In genomic region chr4:84482564-84483563, GRCh38 we compare ENCODE assay signal across 9 cellular contexts. TPM values are rescaled to one million over a fixed set of nuclear protein-coding genes. Genes with fewer than 3 reads are reported as not detected.
DNase-seq lines count a peak whose midpoint lies in the region; ATAC-seq and TF ChIP-seq lines count a peak whose summit lies in the region.
"Had no signal": no experiment of that assay in that cellular context is flagged by ENCODE, and none has a peak within 500 bp of the region (broad histone marks: within the 10 kb centered on the region; RNA-seq: fewer than 3 reads in every experiment).

No MANE protein-coding gene starts in this region.

- TF ChIP-seq CTCF in WTC11 (IDR thresholded peaks at IDR 0.05): peak; percentile 95
- peak; percentile 73 for TF ChIP-seq CTCF in glutamatergic neuron (IDR thresholded peaks at IDR 0.05; ENCODE audit: partially characterized antibody, unreplicated experiment)
- peak; percentile 28 for TF ChIP-seq CTCF in progenitor cell of endocrine pancreas (IDR thresholded peaks at IDR 0.05; ENCODE audit: unreplicated experiment)

- H3K27ac Mint-ChIP-seq in WTC11 (no peak overlapping the region), glutamatergic neuron (ENCODE audit: unreplicated experiment) (no peak overlapping the region), progenitor cell of endocrine pancreas (no peak overlapping the region)

- ATAC-seq in WTC11 (peak; percentile 78), GM19395 (IDR thresholded peaks at IDR 0.05; ENCODE audit: unreplicated experiment) (no peak)

- H3K9me3 Mint-ChIP-seq in WTC11 (no peaks in the 10 kb centered on the region), glutamatergic neuron (ENCODE audit: unreplicated experiment) (peaks cover 5% of the 10 kb centered on the region), progenitor cell of endocrine pancreas (ENCODE audit: low read depth) (peaks cover 3% of the 10 kb centered on the region)

- H3K36me3 Mint-ChIP-seq in WTC11: no peaks in the 10 kb centered on the region
- no peaks in the 10 kb centered on the region for H3K36me3 Mint-ChIP-seq in glutamatergic neuron (ENCODE audit: unreplicated experiment)
- peaks cover 4% of the 10 kb centered on the region for H3K36me3 Mint-ChIP-seq in progenitor cell of endocrine pancreas (ENCODE audit: insufficient read depth)

- CTCF ChIA-PET in WTC11 (lab: Charles Lee): interaction anchor here (0.6 to 9.0 kb wide), 49 partner anchors 9 to 1472 kb away, joined by 3 to 242 read pairs (median 4); partner anchors contain the start of genes COQ2, LIN54 and NKX6-1

- H3K4me3 Mint-ChIP-seq in WTC11 (peak overlapping the region; percentile 79), glutamatergic neuron (ENCODE audit: unreplicated experiment) (peak overlapping the region; percentile 49), progenitor cell of endocrine pancreas (ENCODE audit: low read depth) (no peak overlapping the region)

- POLR2A ChIA-PET in WTC11 (lab: Charles Lee): interaction anchor here (1.7 kb wide), 1 partner anchor 17 kb away, joined by 4 read pairs; the partner anchor contains the start of gene NKX6-1

- H3K27me3 Mint-ChIP-seq in WTC11 (ENCODE audit: low read depth) (peaks cover 100% of the 10 kb centered on the region), glutamatergic neuron (ENCODE audit: unreplicated experiment) (peaks cover 28% of the 10 kb centered on the region), progenitor cell of endocrine pancreas (peaks cover 71% of the 10 kb centered on the region)

- peak; percentile 33 for DNase-seq in DMS53 treated with DMSO at 0.1 percent for 48 hours (lab: John Stamatoyannopoulos, UW; ENCODE audit: unreplicated experiment)
- DNase-seq in WTC11 (ENCODE audit: low spot score): peak; percentile 96
- DNase-seq in glutamatergic neuron: peak; percentile 76
- DNase-seq in progenitor cell of endocrine pancreas (ENCODE audit: low spot score, unreplicated experiment): no peak
- no peak for DNase-seq in NCI-H524 treated with DMSO at 0.1 percent for 48 hours (lab: John Stamatoyannopoulos, UW)
- no peak for DNase-seq in GM19238 (ENCODE audit: insufficient read length, low spot score)
- no peak for DNase-seq in DMS153 treated with DMSO at 0.1 percent for 48 hours (lab: John Stamatoyannopoulos, UW; ENCODE audit: unreplicated experiment)
- DNase-seq: NCI-H774 had no signal

- H3K4me1 Mint-ChIP-seq in WTC11: peaks cover 38% of the 10 kb centered on the region
- H3K4me1 Mint-ChIP-seq in glutamatergic neuron (ENCODE audit: low read depth, unreplicated experiment): peaks cover 5% of the 10 kb centered on the region
- peaks cover 22% of the 10 kb centered on the region for H3K4me1 Mint-ChIP-seq in progenitor cell of endocrine pancreas (ENCODE audit: low read depth)

TF ChIP-seq in WTC11, 78 proteins besides CTCF, POLR2A, EP300 and RAD21 (continues in another document):
- no peak for TF ChIP-seq SMAD3 (CRISPR knock-in tag; IDR thresholded peaks at IDR 0.05; ENCODE audit: borderline replicate concordance)
- TF ChIP-seq NR3C1 (CRISPR knock-in tag; conservative IDR thresholded peaks at IDR 0.05; ENCODE audit: low read depth): no peak
- TF ChIP-seq GABPB1 (CRISPR knock-in tag; IDR thresholded peaks at IDR 0.05): no peak
- no peak for TF ChIP-seq E2F4 (CRISPR knock-in tag; IDR thresholded peaks at IDR 0.05; ENCODE audit: borderline replicate concordance, low read depth)
- peak; percentile 86; the same call in 1 of the 2 replicates for TF ChIP-seq ZNF671 (CRISPR knock-in tag; IDR thresholded peaks at IDR 0.05)
- no peak for TF ChIP-seq NFYB (CRISPR knock-in tag; conservative IDR thresholded peaks at IDR 0.05; ENCODE audit: low read depth)
- TF ChIP-seq AFF4 (CRISPR knock-in tag; IDR thresholded peaks at IDR 0.05; ENCODE audit: borderline replicate concordance): no peak
- TF ChIP-seq ZBTB21 (CRISPR knock-in tag; IDR thresholded peaks at IDR 0.05; ENCODE audit: borderline replicate concordance): no peak; the same call in 1 of the 2 replicates
- TF ChIP-seq ZNF425 (CRISPR knock-in tag; conservative IDR thresholded peaks at IDR 0.05): peak; percentile 81; the same call in 1 of the 2 replicates
- no peak for TF ChIP-seq FOXJ3 (CRISPR knock-in tag; IDR thresholded peaks at IDR 0.05; ENCODE audit: borderline replicate concordance)
- 0 out of 2 replicates have a peak, but pooled peaks have one; percentile 42 for TF ChIP-seq TP53 (CRISPR knock-in tag; IDR thresholded peaks at IDR 0.05)
- peak; percentile 98 for TF ChIP-seq PRRX2 (CRISPR knock-in tag; IDR thresholded peaks at IDR 0.05)
- no peak; the same call in 1 of the 2 replicates for TF ChIP-seq TEAD4 (CRISPR knock-in tag; IDR thresholded peaks at IDR 0.05)
- no peak for TF ChIP-seq ZNF219 (CRISPR knock-in tag; IDR thresholded peaks at IDR 0.05; ENCODE audit: borderline replicate concordance)
- no peak for TF ChIP-seq TEAD1 (CRISPR knock-in tag; IDR thresholded peaks at IDR 0.05)
- no peak for TF ChIP-seq ZNF263 (CRISPR knock-in tag; IDR thresholded peaks at IDR 0.05; ENCODE audit: low read depth)

RNA-seq across cellular contexts. Expression of gene NKX6-1, which starts 16.2 kb away (rescaled TPM):
- total RNA-seq in WTC11 (2021) (0.09 to 0.14 TPM (median 0.09 TPM) in 3 replicates), glutamatergic neuron (ENCODE audit: unreplicated experiment) (25.6 TPM), progenitor cell of endocrine pancreas (89.6 and 107 TPM in 2 replicates)

Comparison
In these comparisons a context has a peak if more than half of its experiments do, and no peak if none do; other contexts are left out.
1. DNase-seq: peak in DMS53 treated with DMSO at 0.1 percent for 48 hours (single experiment), WTC11 (single experiment) and glutamatergic neuron (single experiment); none in progenitor cell of endocrine pancreas (single experiment), NCI-H524 treated with DMSO at 0.1 percent for 48 hours (single experiment), GM19238 (single experiment) and DMS153 treated with DMSO at 0.1 percent for 48 hours (single experiment).
2. CTCF ChIP-seq: peak in every context shown above with its lines; median percentile 95 in WTC11; 73 in glutamatergic neuron; 28 in progenitor cell of endocrine pancreas.
3. RNA of gene NKX6-1, which starts 16.2 kb away (total RNA-seq): 89.6 to 107 TPM in progenitor cell of endocrine pancreas and 25.6 TPM in glutamatergic neuron (single experiment); 0.09 to 0.14 TPM in WTC11; every median in the first group is over 10 times any median in the second.